Comparison of ENCODE assay signal across 8 cellular contexts in the genomic region with DNA sequence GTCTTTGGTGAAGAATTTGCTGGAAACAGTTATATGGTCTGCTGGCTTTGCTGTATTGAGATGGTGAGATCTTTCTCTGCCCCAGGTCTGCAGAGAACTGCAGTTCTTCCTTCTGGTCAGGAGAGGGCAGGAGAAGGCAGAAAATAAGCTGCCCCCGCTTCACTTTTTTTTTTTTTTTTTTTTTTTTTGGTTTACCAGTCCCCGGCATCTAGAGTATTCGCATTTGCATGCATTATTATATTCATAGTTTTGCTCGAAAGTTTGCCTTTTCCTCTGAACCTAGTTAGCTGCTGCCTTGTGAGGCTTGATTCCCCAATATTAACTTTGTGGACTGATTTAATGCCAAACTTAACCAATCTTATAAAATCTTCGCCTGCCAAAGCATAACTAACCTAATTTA. TPM values are rescaled to one million over a fixed set of nuclear protein-coding genes. Genes with fewer than 3 reads are reported as not detected.
DNase-seq lines count a peak whose midpoint lies in the region; ATAC-seq and TF ChIP-seq lines count a peak whose summit lies in the region.

No MANE protein-coding gene starts in this region.

- ATAC-seq in GM18502 (IDR thresholded peaks at IDR 0.05; ENCODE audit: poor library complexity, unreplicated experiment) = no peak
- no peak for ATAC-seq in GM18505 (IDR thresholded peaks at IDR 0.05; ENCODE audit: unreplicated experiment)

- TF ChIP-seq CTCF in AG09319 (IDR thresholded peaks at IDR 0.05; ENCODE audit: low read depth, low read length) (peak; percentile 84), GM12872 (IDR thresholded peaks at IDR 0.05; ENCODE audit: insufficient read depth, low read depth, low read length) (peak; percentile 84), endothelial cell (IDR thresholded peaks at IDR 0.05; ENCODE audit: unreplicated experiment) (peak; percentile 77)

- TF ChIP-seq POLR2A in GM18505 (IDR thresholded peaks at IDR 0.05; ENCODE audit: borderline replicate concordance, extremely low read depth, insufficient read depth, insufficient read length) = no peak

- DNase-seq in AG09319 (ENCODE audit: extremely low read depth, low read depth) (peak; percentile 23), NCI-H1105 (lab: John Stamatoyannopoulos, UW) (peak; percentile 53), SW480 (ENCODE audit: low spot score) (peak; percentile 64), endothelial cell (ENCODE audit: low spot score) (peak; percentile 23), mucosa of gallbladder (ENCODE audit: low spot score) (peak; percentile 18)

- peaks cover 2% of the 10 kb centered on the region for H3K4me1 Mint-ChIP-seq in endothelial cell (ENCODE audit: unreplicated experiment)

- H3K27me3 Mint-ChIP-seq in endothelial cell (ENCODE audit: unreplicated experiment) = no peaks in the 10 kb centered on the region

- no peaks in the 10 kb centered on the region for H3K36me3 Mint-ChIP-seq in endothelial cell (ENCODE audit: low read depth, unreplicated experiment)

- no peak overlapping the region for H3K27ac Mint-ChIP-seq in endothelial cell (ENCODE audit: unreplicated experiment)

- H3K4me3 Mint-ChIP-seq in endothelial cell (ENCODE audit: unreplicated experiment) = no peak overlapping the region

- H3K9me3 Mint-ChIP-seq in endothelial cell (ENCODE audit: unreplicated experiment) = no peaks in the 10 kb centered on the region

RNA-seq across cellular contexts. Expression of gene PARL, which starts 10.6 kb away (rescaled TPM):
- total RNA-seq in endothelial cell (ENCODE audit: unreplicated experiment) = 62.9 TPM
- total RNA-seq in mucosa of gallbladder = 33.6 TPM
